In genomic region chr18:21739604-21740473, GRCh38 we compare ENCODE assay signal across 8 cellular contexts. TPM values are rescaled to one million over a fixed set of nuclear protein-coding genes. Genes with fewer than 3 reads are reported as not detected.
DNase-seq lines count a peak whose midpoint lies in the region; ATAC-seq, FAIRE-seq and TF ChIP-seq lines count a peak whose summit lies in the region.

No MANE protein-coding gene starts in this region.

- peak; percentile 2 for ATAC-seq in GM23338

- H3K36me3 ChIP-seq in GM23338 (ENCODE audit: insufficient read depth): no peaks in the 10 kb centered on the region
- H3K36me3 ChIP-seq in MG63: 0 out of 2 replicates have a peak, but pooled peaks cover 4% of the 10 kb centered on the region
- no peaks in the 10 kb centered on the region for H3K36me3 ChIP-seq in bronchial epithelial cell (ENCODE audit: control insufficient read depth, insufficient read depth, low read length)

- H3K79me2 ChIP-seq in GM23338 (replicated peaks; ENCODE audit: insufficient read depth): peaks cover 31% of the 10 kb centered on the region

- peaks cover 15% of the 10 kb centered on the region for H3K9me3 ChIP-seq in MG63

- H3K9me3 Mint-ChIP-seq in GM23338 (peaks cover 20% of the 10 kb centered on the region), mesothelial cell of epicardium (peaks cover 26% of the 10 kb centered on the region)

- H3F3A ChIP-seq in GM23338 (replicated peaks; ENCODE audit: low read depth): no peaks in the 10 kb centered on the region

- H3K4me3 ChIP-seq in GM12865 (ENCODE audit: low read depth, low read length) (peak overlapping the region; percentile 99), GM23338 (peak overlapping the region; percentile 78), MG63 (peak overlapping the region; percentile 94), bronchial epithelial cell (ENCODE audit: low read depth, low read length) (peak overlapping the region; percentile 98)

- H3K4me1 Mint-ChIP-seq in GM23338 (peaks cover 36% of the 10 kb centered on the region), mesothelial cell of epicardium (peaks cover 31% of the 10 kb centered on the region)

- H3K4me1 ChIP-seq in GM23338 (ENCODE audit: insufficient read depth): peaks cover 26% of the 10 kb centered on the region

- peak overlapping the region; percentile 52 for H3K27ac ChIP-seq in GM23338 (ENCODE audit: low read depth)

- TF ChIP-seq CTCF in GM12865 (IDR thresholded peaks at IDR 0.05; ENCODE audit: insufficient read depth, low read depth, low read length, missing control alignments): no peak
- TF ChIP-seq CTCF in GM23338 (conservative IDR thresholded peaks at IDR 0.05; ENCODE audit: low read depth in 2 of 2): no peak
- no peak for TF ChIP-seq CTCF in bronchial epithelial cell (IDR thresholded peaks at IDR 0.05; ENCODE audit: insufficient read depth, low read length, severe bottlenecking)
- no peak for TF ChIP-seq CTCF in mesothelial cell of epicardium (IDR thresholded peaks at IDR 0.05; ENCODE audit: unreplicated experiment)

- peaks cover 19% of the 10 kb centered on the region for H4K20me1 ChIP-seq in GM23338 (replicated peaks; ENCODE audit: insufficient read depth)

- FAIRE-seq in bronchial epithelial cell (lab: Jason Lieb, UNC): no peak

- peaks cover 10% of the 10 kb centered on the region for H3K36me3 Mint-ChIP-seq in GM23338 (ENCODE audit: low read depth)
- peaks cover 6% of the 10 kb centered on the region for H3K36me3 Mint-ChIP-seq in mesothelial cell of epicardium

- H3K9me2 ChIP-seq in GM23338 (ENCODE audit: insufficient read depth): no peaks in the 10 kb centered on the region

- DNase-seq in GM12865 (ENCODE audit: low read depth) (no peak), GM23338 (ENCODE audit: low spot score) (peak; percentile 25), MG63 (no peak), bronchial epithelial cell (ENCODE audit: low read depth) (no peak), mesothelial cell of epicardium (ENCODE audit: low spot score in 2 of 2, unreplicated experiment in 2 of 2) (no peak), cerebellar nuclear complex (lab: John Stamatoyannopoulos, UW) (no peak), occipital lobe (lab: John Stamatoyannopoulos, UW) (no peak)
- no peak for DNase-seq in stimulated activated CD4-positive, alpha-beta T cell treated with anti-CD3 and anti-CD28 coated beads, Interleukin-4, amount 100 ng/mL, for 4 hours

- H3K27ac Mint-ChIP-seq in GM23338: peak overlapping the region; percentile 96
- H3K27ac Mint-ChIP-seq in mesothelial cell of epicardium: peak overlapping the region; percentile 99

- peak overlapping the region; percentile 30 for H3K4me2 ChIP-seq in GM23338

- H3K27me3 Mint-ChIP-seq in GM23338 (ENCODE audit: insufficient read depth, low read depth, poor library complexity) (peaks cover 6% of the 10 kb centered on the region), mesothelial cell of epicardium (ENCODE audit: low read depth) (no peaks in the 10 kb centered on the region)

- peak overlapping the region; percentile 91 for H3K4me3 Mint-ChIP-seq in GM23338
- peak overlapping the region; percentile 93 for H3K4me3 Mint-ChIP-seq in mesothelial cell of epicardium

- 0 out of 2 replicates have a peak overlapping the region, but pooled peaks have one; percentile 14 for H2AFZ ChIP-seq in GM23338

- H3K27me3 ChIP-seq in GM23338 (ENCODE audit: insufficient read depth) (no peaks in the 10 kb centered on the region), MG63 (no peaks in the 10 kb centered on the region), bronchial epithelial cell (ENCODE audit: control insufficient read depth, insufficient read depth, low read length) (no peaks in the 10 kb centered on the region)

TF ChIP-seq in GM23338, 12 proteins besides CTCF, POLR2A, EP300 and RAD21 (continues in another document):
- TF ChIP-seq STAT1 (IDR thresholded peaks at IDR 0.05; ENCODE audit: unreplicated experiment) (no peak), REST (IDR thresholded peaks at IDR 0.05; ENCODE audit: unreplicated experiment) (no peak), EZH2phosphoT487 (IDR thresholded peaks at IDR 0.05; ENCODE audit: unreplicated experiment) (no peak), ZNF114 (CRISPR knock-in tag; IDR thresholded peaks at IDR 0.05) (no peak)

RNA-seq across cellular contexts. Expression of gene MIB1, which starts 0.8 kb away (rescaled TPM):
- 56.7 and 59.0 TPM in 2 replicates for total RNA-seq in GM23338 (2014; rRNA removed; shearing (Covaris generic))
- polyA plus RNA-seq in GM23338 (2016; fragmentation: Nextera tagmentation; extraction: Ambion mirVana): 10.8 and 11.2 TPM in 2 replicates
- 19.9 and 24.8 TPM in 2 replicates for total RNA-seq in MG63 (2014; rRNA removed; shearing (Covaris generic); ENCODE audit: low replicate concordance)
- total RNA-seq in bronchial epithelial cell: 82.3 and 95.3 TPM in 2 replicates
- 81.9 to 85.4 TPM (median 83.6 TPM) in 3 replicates for total RNA-seq in mesothelial cell of epicardium
- total RNA-seq in occipital lobe: 99.2 TPM

RNA-seq across cellular contexts. Expression of gene ABHD3, which starts 35.3 kb away (rescaled TPM):
- total RNA-seq in GM23338 (2014; rRNA removed; shearing (Covaris generic)): 12.7 and 16.2 TPM in 2 replicates
- 18.7 and 19.9 TPM in 2 replicates for polyA plus RNA-seq in GM23338 (2016; fragmentation: Nextera tagmentation; extraction: Ambion mirVana)
- total RNA-seq in MG63 (2014; rRNA removed; shearing (Covaris generic); ENCODE audit: low replicate concordance): 7.1 and 7.6 TPM in 2 replicates
- total RNA-seq in bronchial epithelial cell: 10.5 and 17.3 TPM in 2 replicates
- total RNA-seq in mesothelial cell of epicardium: 3.8 to 6.0 TPM (median 5.4 TPM) in 3 replicates
- total RNA-seq in occipital lobe: 13.4 TPM
